11 cellular contexts compared by ENCODE assay signal in genomic region chr7:106050743-106051110, GRCh38.
DNase-seq lines count a peak whose midpoint lies in the region; ATAC-seq and TF ChIP-seq lines count a peak whose summit lies in the region.
"Had no signal": no experiment of that assay in that cellular context is flagged by ENCODE, and none has a peak within 500 bp of the region (broad histone marks: within the 10 kb centered on the region; RNA-seq: fewer than 3 reads in every experiment).

No MANE protein-coding gene starts in this region.

- H3K9me3 ChIP-seq in left ventricle myocardium inferior (replicated peaks) (peaks cover 7% of the 10 kb centered on the region), aorta (ENCODE audit: control insufficient read depth, low read length) (no peaks in the 10 kb centered on the region)

- H3K4me3 ChIP-seq in left ventricle myocardium inferior (no peak overlapping the region), epithelial cell of esophagus (ENCODE audit: low read length) (no peak overlapping the region), aorta (ENCODE audit: low read length in 2 of 2) (no peak overlapping the region)

- H3K27me3 ChIP-seq in left ventricle myocardium inferior (ENCODE audit: low read depth) (no peaks in the 10 kb centered on the region), aorta (ENCODE audit: control insufficient read depth in 1 of 2, insufficient read depth in 2 of 2, low read length in 1 of 2) (no peaks in the 10 kb centered on the region)

- no peak overlapping the region for H3K27ac ChIP-seq in left ventricle myocardium inferior (replicated peaks)
- no peak overlapping the region for H3K27ac ChIP-seq in aorta (ENCODE audit: low read depth in 1 of 2, low read length in 2 of 2)

- 19 to 23% methylated on average over 5 of the region's 5 CpGs for WGBS in aorta, 2 donors

- no peak for DNase-seq in left cardiac atrium
- DNase-seq in left ventricle myocardium inferior: no peak
- peak; percentile 90 for DNase-seq in epithelial cell of esophagus (ENCODE audit: low read depth)
- peak; percentile 54 for DNase-seq in myocyte (ENCODE audit: low read depth)
- DNase-seq in aorta: peak in 1 of 2 donors; percentile 67
- DNase-seq in AML-193 (lab: John Stamatoyannopoulos, UW): no peak
- DNase-seq in NCI-H69 (lab: John Stamatoyannopoulos, UW): no peak
- DNase-seq in T-helper 1 cell: no peak
- DNase-seq: activated CD4-positive, CD25-positive, alpha-beta regulatory T cell; GOT3; immature natural killer cell had no signal

- intact Hi-C loops in left cardiac atrium (cut with DNase I) (no loop called here), left ventricle myocardium inferior (cut with micrococcal nuclease) (no loop called here), aorta (cut with DNase I) (loop anchor here in 1 of 2 donors (10.0 kb wide), 1 partner anchor 234 kb away; the partner anchor contains the start of gene NAMPT)

- TF ChIP-seq CTCF in left ventricle myocardium inferior (IDR thresholded peaks at IDR 0.05; ENCODE audit: borderline replicate concordance) (no peak), epithelial cell of esophagus (IDR thresholded peaks at IDR 0.05; ENCODE audit: insufficient read depth, low read depth, low read length, missing control alignments) (no peak)

- peak; percentile 64 to 78 for ATAC-seq in left cardiac atrium
- ATAC-seq in aorta (ENCODE audit: low FRiP score): peak; percentile 59

- H3K4me1 ChIP-seq in left ventricle myocardium inferior: peaks cover 9% of the 10 kb centered on the region
- H3K4me1 ChIP-seq in aorta (ENCODE audit: control insufficient read depth in 1 of 2, insufficient read depth in 2 of 2, low read length in 2 of 2): no peaks in the 10 kb centered on the region

- H3K36me3 ChIP-seq in left ventricle myocardium inferior: no peaks in the 10 kb centered on the region
- no peaks in the 10 kb centered on the region for H3K36me3 ChIP-seq in aorta (ENCODE audit: control insufficient read depth in 1 of 2, insufficient read depth in 2 of 2, low read length in 1 of 2)

Comparison
In these comparisons a context has a peak if more than half of its experiments do, and no peak if none do; other contexts are left out.
1. DNase-seq: peak in epithelial cell of esophagus (single experiment) and myocyte (single experiment); none in left cardiac atrium (single experiment), left ventricle myocardium inferior (single experiment), AML-193 (0 of 2), NCI-H69 (single experiment) and T-helper 1 cell (0 of 5).